In the genomic region with DNA sequence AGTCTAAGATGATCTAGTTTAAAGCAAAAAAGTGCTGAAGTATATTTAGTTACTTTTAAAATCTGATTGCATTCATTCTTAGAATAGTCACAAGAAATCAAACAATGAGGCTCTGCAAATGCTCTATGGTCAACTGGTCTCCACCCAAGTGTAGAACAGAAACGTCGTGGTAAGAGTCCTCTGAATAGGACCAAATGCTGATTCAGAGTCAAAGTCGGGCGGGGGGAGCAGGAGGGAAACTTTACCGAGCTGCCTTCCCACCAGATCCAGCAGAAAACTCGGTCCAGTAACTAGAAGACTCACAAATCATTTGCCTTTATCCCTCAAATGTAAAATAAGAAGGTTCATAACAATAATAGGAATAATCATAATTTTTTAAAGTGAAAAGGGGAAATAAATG, we compare ENCODE assay signal across 13 cellular contexts. TPM values are rescaled to one million over a fixed set of nuclear protein-coding genes. Genes with fewer than 3 reads are reported as not detected.
DNase-seq lines count a peak whose midpoint lies in the region; ATAC-seq and TF ChIP-seq lines count a peak whose summit lies in the region.
"Had no signal": no experiment of that assay in that cellular context is flagged by ENCODE, and none has a peak within 500 bp of the region (broad histone marks: within the 10 kb centered on the region; RNA-seq: fewer than 3 reads in every experiment).

No MANE protein-coding gene starts in this region.

- TF ChIP-seq CTCF in Loucy (conservative IDR thresholded peaks at IDR 0.05; ENCODE audit: low read length) (no peak), osteoblast (IDR thresholded peaks at IDR 0.05; ENCODE audit: extremely low read depth, low read depth, low read length) (no peak), glutamatergic neuron (IDR thresholded peaks at IDR 0.05; ENCODE audit: partially characterized antibody, unreplicated experiment) (no peak)

- H3K27me3 Mint-ChIP-seq in glutamatergic neuron (ENCODE audit: unreplicated experiment), result peaks cover 6% of the 10 kb centered on the region

- H3K9ac ChIP-seq in Loucy (ENCODE audit: low read depth, low read length, poor library complexity, severe bottlenecking), result peak overlapping the region; percentile 55
- peak overlapping the region; percentile 7 for H3K9ac ChIP-seq in SK-N-MC (ENCODE audit: insufficient read length)
- H3K9ac ChIP-seq: GM23248 had no signal

- no peaks in the 10 kb centered on the region for H3K36me3 ChIP-seq in Loucy (ENCODE audit: insufficient read depth, low read length)
- no peaks in the 10 kb centered on the region for H3K36me3 ChIP-seq in SK-N-MC (ENCODE audit: insufficient read depth, low read length)
- no peaks in the 10 kb centered on the region for H3K36me3 ChIP-seq in osteoblast (ENCODE audit: insufficient read depth, low read length)

- peaks cover 23% of the 10 kb centered on the region for H3K4me1 Mint-ChIP-seq in glutamatergic neuron (ENCODE audit: low read depth, unreplicated experiment)
- H3K4me1 Mint-ChIP-seq: CD4-positive, CD25-positive, alpha-beta regulatory T cell had no signal

- DNase-seq in SK-N-MC (ENCODE audit: low read depth, low spot score), result no peak
- DNase-seq in osteoblast (ENCODE audit: insufficient read length, low spot score, missing footprints), result peak; percentile 30
- no peak for DNase-seq in left lobe of liver (ENCODE audit: low spot score)
- no peak for DNase-seq in glutamatergic neuron
- DNase-seq in Ammon's horn (ENCODE audit: low spot score), result no peak
- DNase-seq: CD4-positive, CD25-positive, alpha-beta regulatory T cell; DMS53; GF-D8; GM23248 had no signal

- peak overlapping the region; percentile 23 for H3K4me2 ChIP-seq in Loucy (ENCODE audit: low read depth, low read length, poor library complexity, severe bottlenecking)
- no peak overlapping the region for H3K4me2 ChIP-seq in osteoblast (ENCODE audit: insufficient read depth, low read length)
- H3K4me2 ChIP-seq: A549 had no signal

- H3K9me3 ChIP-seq in Loucy (ENCODE audit: insufficient read depth, low read depth, low read length) (no peaks in the 10 kb centered on the region), SK-N-MC (ENCODE audit: low read depth, low read length) (peaks cover 5% of the 10 kb centered on the region; the same call in 1 of the 2 replicates), osteoblast (ENCODE audit: low read depth, low read length) (no peaks in the 10 kb centered on the region)
- H3K9me3 ChIP-seq: A549 had no signal

- no peaks in the 10 kb centered on the region for H4K20me1 ChIP-seq in Loucy (ENCODE audit: insufficient read depth, low read length, poor library complexity, severe bottlenecking)
- no peaks in the 10 kb centered on the region for H4K20me1 ChIP-seq in osteoblast (ENCODE audit: insufficient read depth, low read length)

- H2AFZ ChIP-seq in Loucy (ENCODE audit: low read length), result no peak overlapping the region
- no peak overlapping the region for H2AFZ ChIP-seq in osteoblast (ENCODE audit: low read length)
- H2AFZ ChIP-seq: GM23248 had no signal

- no peaks in the 10 kb centered on the region for H3F3A ChIP-seq in Loucy (ENCODE audit: low read depth)

- H3K4me3 Mint-ChIP-seq in glutamatergic neuron (ENCODE audit: unreplicated experiment), result no peak overlapping the region
- H3K4me3 Mint-ChIP-seq: CD4-positive, CD25-positive, alpha-beta regulatory T cell had no signal

- peak overlapping the region; percentile 83 for H3K27ac ChIP-seq in SK-N-MC
- H3K27ac ChIP-seq in osteoblast (ENCODE audit: low read depth, low read length), result no peak overlapping the region
- H3K27ac ChIP-seq: A549, GM23248, HL-60 had no signal

- peaks cover 3% of the 10 kb centered on the region for H3K9me3 Mint-ChIP-seq in glutamatergic neuron (ENCODE audit: unreplicated experiment)

- H3K36me3 Mint-ChIP-seq in glutamatergic neuron (ENCODE audit: unreplicated experiment), result no peaks in the 10 kb centered on the region
- H3K36me3 Mint-ChIP-seq: CD4-positive, CD25-positive, alpha-beta regulatory T cell had no signal

- H3K79me2 ChIP-seq in Loucy (ENCODE audit: insufficient read depth, low read length) (peaks cover 10% of the 10 kb centered on the region; the same call in 1 of the 2 replicates), osteoblast (ENCODE audit: insufficient read depth, low read length) (no peaks in the 10 kb centered on the region)

- H3K4me3 ChIP-seq in Loucy (ENCODE audit: low read length, poor library complexity, severe bottlenecking) (no peak overlapping the region), SK-N-MC (no peak overlapping the region), osteoblast (ENCODE audit: insufficient read depth, low read length) (no peak overlapping the region)
- H3K4me3 ChIP-seq: A549, GM23248 had no signal

- no peak overlapping the region for H3K27ac Mint-ChIP-seq in glutamatergic neuron (ENCODE audit: unreplicated experiment)
- H3K27ac Mint-ChIP-seq: CD4-positive, CD25-positive, alpha-beta regulatory T cell had no signal

- ATAC-seq in left lobe of liver, result no peak
- ATAC-seq: A549, HCT116 had no signal

- H3K4me1 ChIP-seq in Loucy (ENCODE audit: insufficient read depth, low read length, poor library complexity, severe bottlenecking) (peaks cover 71% of the 10 kb centered on the region), osteoblast (ENCODE audit: insufficient read depth, low read length) (no peaks in the 10 kb centered on the region)
- H3K4me1 ChIP-seq: A549 had no signal

- H3K9me2 ChIP-seq in Loucy (replicated peaks; ENCODE audit: low read depth, low read length), result no peaks in the 10 kb centered on the region

- H3K27me3 ChIP-seq in Loucy (ENCODE audit: insufficient read depth, low read length, poor library complexity, severe bottlenecking), result no peaks in the 10 kb centered on the region
- peaks cover 9% of the 10 kb centered on the region for H3K27me3 ChIP-seq in osteoblast (ENCODE audit: insufficient read depth, low read length)

RNA-seq across cellular contexts. Expression of a gene that starts 46.2 kb away (rescaled TPM):
- 307 and 324 TPM in 2 replicates for total RNA-seq in osteoblast
- 9.4 TPM for total RNA-seq in left lobe of liver
- total RNA-seq in glutamatergic neuron (ENCODE audit: unreplicated experiment), result 226 TPM

Comparison
In these comparisons a context has a peak if more than half of its experiments do, and no peak if none do; other contexts are left out.
1. RNA of a gene that starts 46.2 kb away (total RNA-seq): 307 to 324 TPM in osteoblast and 226 TPM in glutamatergic neuron (single experiment); 9.4 TPM in left lobe of liver (single experiment); every median in the first group is over 10 times any median in the second.